Comparison of ENCODE assay signal across 15 cellular contexts in the genomic region with DNA sequence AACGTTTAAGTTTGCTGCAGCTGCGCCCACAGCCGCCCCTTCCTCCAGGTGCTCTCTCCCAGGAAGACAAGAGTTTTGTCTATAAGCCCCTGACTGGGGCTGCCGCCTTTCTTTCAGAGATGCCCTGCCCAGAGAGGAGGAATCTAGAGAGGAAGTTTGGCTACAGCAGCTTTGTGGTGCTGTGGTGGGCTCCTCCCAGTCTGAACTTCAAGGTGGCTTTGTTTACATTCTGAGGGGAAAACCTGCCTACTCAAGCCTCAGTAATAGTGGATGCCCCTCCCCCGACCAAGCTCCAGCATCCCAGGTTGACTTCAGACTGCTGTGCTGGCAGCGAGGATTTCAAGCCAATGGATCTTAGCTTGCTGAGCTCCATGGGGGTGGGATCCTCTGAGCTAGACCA. TPM values are rescaled to one million over a fixed set of nuclear protein-coding genes. Genes with fewer than 3 reads are reported as not detected.
DNase-seq lines count a peak whose midpoint lies in the region; ATAC-seq and TF ChIP-seq lines count a peak whose summit lies in the region.
"Had no signal": no experiment of that assay in that cellular context is flagged by ENCODE, and none has a peak within 500 bp of the region (broad histone marks: within the 10 kb centered on the region; RNA-seq: fewer than 3 reads in every experiment).

No MANE protein-coding gene starts in this region.

- H3K4me3 ChIP-seq in CD8-positive, alpha-beta T cell (ENCODE audit: low read depth, low read length), result no peak overlapping the region
- H3K4me3 ChIP-seq in iPS-20b (ENCODE audit: low read length), result peak overlapping the region; percentile 22; the same call in 1 of the 2 replicates
- H3K4me3 ChIP-seq: GM12878 had no signal

- peaks cover 2% of the 10 kb centered on the region for H3K4me1 Mint-ChIP-seq in CD8-positive, alpha-beta T cell (ENCODE audit: low read depth)
- peaks cover 0 to 4% (median 0%) of the 10 kb centered on the region in 3 donors for H3K4me1 Mint-ChIP-seq in T-cell
- H3K4me1 Mint-ChIP-seq in T-helper 2 cell treated with Interferon-gamma antibody and Interleukin-4, amounts not matched to agents 5 μg/mL and 100 μg/mL, for 36 hours (ENCODE audit: low read depth), result peaks cover 6% of the 10 kb centered on the region
- H3K4me1 Mint-ChIP-seq: IgD-negative memory B cell had no signal

- H3K4me1 ChIP-seq in CD8-positive, alpha-beta T cell (ENCODE audit: insufficient read depth, low read length), result peaks cover 5% of the 10 kb centered on the region
- H3K4me1 ChIP-seq in iPS-20b (ENCODE audit: insufficient read depth, low read length), result peaks cover 13% of the 10 kb centered on the region; the same call in 1 of the 2 replicates

- H3K36me3 ChIP-seq in CD8-positive, alpha-beta T cell (ENCODE audit: insufficient read depth, low read length), result no peaks in the 10 kb centered on the region
- H3K36me3 ChIP-seq in iPS-20b (ENCODE audit: insufficient read depth, low read depth, low read length), result no peaks in the 10 kb centered on the region

- no peaks in the 10 kb centered on the region for H3K36me3 Mint-ChIP-seq in CD8-positive, alpha-beta T cell
- H3K36me3 Mint-ChIP-seq in T-cell, result no peaks in the 10 kb centered on the region
- H3K36me3 Mint-ChIP-seq in T-helper 2 cell treated with Interferon-gamma antibody and Interleukin-4, amounts not matched to agents 5 μg/mL and 100 μg/mL, for 36 hours (ENCODE audit: low read depth), result no peaks in the 10 kb centered on the region
- H3K36me3 Mint-ChIP-seq: IgD-negative memory B cell had no signal

- CTCF ChIA-PET in CD8-positive, alpha-beta T cell (lab: Charles Lee), result interaction anchor here (1.3 to 2.5 kb wide), 3 partner anchors 9 to 699 kb away, joined by 3 to 12 read pairs (median 12); no protein-coding TSS in a partner anchor
- CTCF ChIA-PET in T-cell (lab: Charles Lee), result no interaction called here

- intact Hi-C loops in CD8-positive, alpha-beta T cell (cut with DNase I, micrococcal nuclease), result loop anchor here (5.0 to 10.0 kb wide), 5 partner anchors 63 to 700 kb away; no protein-coding TSS in a partner anchor

- peaks cover 40% of the 10 kb centered on the region for H3K27me3 Mint-ChIP-seq in CD8-positive, alpha-beta T cell (ENCODE audit: low read depth)
- H3K27me3 Mint-ChIP-seq in T-cell, result peaks cover 53 to 64% of the 10 kb centered on the region in 2 donors
- peaks cover 55% of the 10 kb centered on the region for H3K27me3 Mint-ChIP-seq in T-helper 2 cell treated with Interferon-gamma antibody and Interleukin-4, amounts not matched to agents 5 μg/mL and 100 μg/mL, for 36 hours (ENCODE audit: low read depth)

- peak; percentile 40 for ATAC-seq in CD8-positive, alpha-beta T cell
- peak; percentile 58 for ATAC-seq in GM18868 (IDR thresholded peaks at IDR 0.05; ENCODE audit: unreplicated experiment)
- peak in 3 of 4 experiments; percentile 52 to 68 (median 52) for ATAC-seq in T-cell (replicated peaks in 1 of 4)
- ATAC-seq: GM12878, Panc1 had no signal

- no peaks in the 10 kb centered on the region for H3K9me3 Mint-ChIP-seq in CD8-positive, alpha-beta T cell
- H3K9me3 Mint-ChIP-seq in T-cell, result no peaks in the 10 kb centered on the region
- no peaks in the 10 kb centered on the region for H3K9me3 Mint-ChIP-seq in T-helper 2 cell treated with Interferon-gamma antibody and Interleukin-4, amounts not matched to agents 5 μg/mL and 100 μg/mL, for 36 hours

- no peaks in the 10 kb centered on the region for H3K27me3 ChIP-seq in CD8-positive, alpha-beta T cell (ENCODE audit: insufficient read depth, low read length)
- H3K27me3 ChIP-seq in iPS-20b (ENCODE audit: insufficient read depth, low read length), result no peaks in the 10 kb centered on the region

- H3K27ac Mint-ChIP-seq in CD8-positive, alpha-beta T cell, result no peak overlapping the region
- no peak overlapping the region for H3K27ac Mint-ChIP-seq in T-cell
- H3K27ac Mint-ChIP-seq in T-helper 2 cell treated with Interferon-gamma antibody and Interleukin-4, amounts not matched to agents 5 μg/mL and 100 μg/mL, for 36 hours, result no peak overlapping the region
- H3K27ac Mint-ChIP-seq: IgD-negative memory B cell had no signal

- no peak for DNase-seq in CD8-positive, alpha-beta T cell
- DNase-seq in T-cell (peak in 2 of 34 experiments; percentile 3), GM13977 (ENCODE audit: low spot score) (no peak), NK-92 (lab: John Stamatoyannopoulos, UW; ENCODE audit: unreplicated experiment) (no peak)
- no peak for DNase-seq in T-helper 2 cell treated with Interferon-gamma antibody and Interleukin-4, amounts not matched to agents 5 μg/mL and 100 μg/mL, for 36 hours (ENCODE audit: low spot score)
- DNase-seq: NCI-H1436, NCI-H2107, NCI-H69, Right ventricle myocardium superior, SK-N-SH had no signal

- TF ChIP-seq CTCF in CD8-positive, alpha-beta T cell (IDR thresholded peaks at IDR 0.05), result no peak
- no peak for TF ChIP-seq CTCF in GM13977 (IDR thresholded peaks at IDR 0.05; ENCODE audit: extremely low read depth, insufficient read depth, missing control alignments)

- POLR2A ChIA-PET in CD8-positive, alpha-beta T cell (lab: Charles Lee), result no interaction called here
- POLR2A ChIA-PET in T-cell (lab: Charles Lee), result no interaction called here

- no peaks in the 10 kb centered on the region for H3K9me3 ChIP-seq in CD8-positive, alpha-beta T cell (ENCODE audit: low read length)
- H3K9me3 ChIP-seq in iPS-20b (ENCODE audit: insufficient read depth, low read depth, low read length), result no peaks in the 10 kb centered on the region
- H3K9me3 ChIP-seq: SK-N-SH had no signal

- no peak overlapping the region for H3K27ac ChIP-seq in CD8-positive, alpha-beta T cell (ENCODE audit: low read depth, low read length)
- H3K27ac ChIP-seq in iPS-20b (ENCODE audit: low read length), result no peak overlapping the region

- no peak overlapping the region for H3K4me3 Mint-ChIP-seq in CD8-positive, alpha-beta T cell
- H3K4me3 Mint-ChIP-seq in T-cell, result no peak overlapping the region
- no peak overlapping the region for H3K4me3 Mint-ChIP-seq in T-helper 2 cell treated with Interferon-gamma antibody and Interleukin-4, amounts not matched to agents 5 μg/mL and 100 μg/mL, for 36 hours
- H3K4me3 Mint-ChIP-seq: IgD-negative memory B cell had no signal

- no peak overlapping the region for H3K9ac ChIP-seq in iPS-20b (ENCODE audit: low read depth, low read length)
- H3K9ac ChIP-seq: SK-N-SH had no signal

- in situ Hi-C loops in GM13977 (cut with MboI; ENCODE audit: low pct_unique_long_range_greater_than_20kb, low sequenced_read_pairs, unreplicated experiment), result loop anchor here (5.0 kb wide), 1 partner anchor 95 kb away; no protein-coding TSS in a partner anchor

RNA-seq across cellular contexts. Expression of gene ERICH6B, which starts 6.4 kb away (rescaled TPM):
- not detected for total RNA-seq in CD8-positive, alpha-beta T cell
- not detected for total RNA-seq in T-cell
- total RNA-seq: GM12878, Right ventricle myocardium superior had no signal
